In the genomic region with DNA sequence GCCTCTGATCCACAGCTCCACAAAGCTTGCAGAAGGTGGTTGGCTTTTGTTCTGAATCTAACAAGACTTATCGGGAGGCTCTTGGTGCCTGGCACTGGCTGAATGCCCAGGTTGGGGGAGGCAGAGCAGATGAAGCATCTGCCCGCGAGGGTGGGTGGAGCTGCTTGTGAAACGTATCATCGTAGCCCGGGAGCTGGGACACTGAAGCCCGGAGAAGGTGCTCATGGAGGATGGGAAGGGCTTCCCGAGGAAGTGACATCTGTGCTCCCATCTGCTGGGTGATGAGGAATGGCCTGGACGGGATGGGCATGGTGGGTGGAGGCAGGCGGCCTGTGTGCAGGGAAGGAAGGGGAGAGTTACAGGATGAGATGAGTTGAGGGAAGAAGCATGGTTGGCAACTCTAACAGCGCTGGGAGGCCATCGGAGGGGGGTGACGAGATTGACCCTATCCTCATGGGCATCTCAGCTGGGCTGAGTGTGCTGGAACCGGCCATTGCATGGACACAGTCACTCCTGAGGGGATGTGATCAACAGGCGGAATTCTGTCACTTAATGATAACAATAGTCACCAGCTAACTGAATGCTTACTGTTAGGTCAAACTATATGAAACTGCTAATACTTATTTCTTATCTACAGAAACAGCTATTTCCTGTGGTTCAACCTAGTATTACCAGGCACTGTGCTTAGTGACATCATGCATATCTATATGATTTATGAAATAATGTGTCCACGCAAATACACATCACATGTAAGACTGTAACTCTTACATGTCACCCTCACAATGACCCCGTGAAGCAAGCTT, we compare ENCODE assay signal across 9 cellular contexts.
DNase-seq lines count a peak whose midpoint lies in the region; ATAC-seq and TF ChIP-seq lines count a peak whose summit lies in the region.
"Had no signal": no experiment of that assay in that cellular context is flagged by ENCODE, and none has a peak within 500 bp of the region (broad histone marks: within the 10 kb centered on the region; RNA-seq: fewer than 3 reads in every experiment).

No MANE protein-coding gene starts in this region.

- peaks cover 3 to 32% (median 27%) of the 10 kb centered on the region in 7 donors for H3K9me3 Mint-ChIP-seq in naive B cell
- H3K9me3 Mint-ChIP-seq in activated CD4-positive, alpha-beta T cell treated with anti-CD3 and anti-CD28 coated beads, Interleukin-2, amount 10 ng/mL, durations not matched to agents 24 days and 14 days, result peaks cover 13% of the 10 kb centered on the region

- peaks cover 51% of the 10 kb centered on the region in 2 donors for H3K36me3 Mint-ChIP-seq in naive B cell
- H3K36me3 Mint-ChIP-seq in activated CD4-positive, alpha-beta T cell treated with anti-CD3 and anti-CD28 coated beads, Interleukin-2, amount 10 ng/mL, durations not matched to agents 24 days and 14 days (ENCODE audit: low read depth), result peaks cover 93% of the 10 kb centered on the region

- H3K27ac ChIP-seq in duodenal mucosa (ENCODE audit: low read depth, low read length) (peak overlapping the region; percentile 33), foreskin keratinocyte (no peak overlapping the region), tibial artery (no peak overlapping the region)

- H3K27me3 Mint-ChIP-seq in naive B cell, result no peaks in the 10 kb centered on the region
- no peaks in the 10 kb centered on the region for H3K27me3 Mint-ChIP-seq in activated CD4-positive, alpha-beta T cell treated with anti-CD3 and anti-CD28 coated beads, Interleukin-2, amount 10 ng/mL, durations not matched to agents 24 days and 14 days

- H3K9ac ChIP-seq in duodenal mucosa (ENCODE audit: low read depth in 1 of 2, low read length in 2 of 2), result peak overlapping the region in 1 of 2 donors; percentile 11

- H3K4me1 ChIP-seq in duodenal mucosa (ENCODE audit: control insufficient read depth in 1 of 2, insufficient read depth in 2 of 2, low read length in 2 of 2) (peaks cover 12 to 13% of the 10 kb centered on the region in 2 donors), foreskin keratinocyte (no peaks in the 10 kb centered on the region), tibial artery (peaks cover 0 to 4% (median 0%) of the 10 kb centered on the region in 4 donors)

- H3K27me3 ChIP-seq in duodenal mucosa (ENCODE audit: control insufficient read depth in 1 of 2, insufficient read depth in 2 of 2, low read length in 2 of 2) (no peaks in the 10 kb centered on the region), foreskin keratinocyte (no peaks in the 10 kb centered on the region), tibial artery (no peaks in the 10 kb centered on the region), H7 (ENCODE audit: control insufficient read depth, insufficient read depth, low read length) (no peaks in the 10 kb centered on the region)

- intact Hi-C loops in activated CD4-positive, alpha-beta T cell treated with anti-CD3 and anti-CD28 coated beads, Interleukin-2, amount 10 ng/mL, durations not matched to agents 24 days and 14 days (cut with micrococcal nuclease), result no loop called here
- intact Hi-C loops in tibial artery (cut with DNase I; ENCODE audit: low total_unique reads), result loop anchor here (5.0 to 10.0 kb wide), 2 partner anchors 243 to 356 kb away; no protein-coding TSS in a partner anchor

- ATAC-seq in naive B cell (ENCODE audit: low read depth in 2 of 2), result no peak
- no peak for ATAC-seq in foreskin keratinocyte

- H3K4me3 ChIP-seq in duodenal mucosa (ENCODE audit: low read depth in 1 of 2, low read length in 2 of 2), result no peak overlapping the region
- H3K4me3 ChIP-seq in tibial artery, result no peak overlapping the region
- H3K4me3 ChIP-seq in H7 (ENCODE audit: insufficient read depth, low read depth, low read length), result no peak overlapping the region

- no peak for TF ChIP-seq CTCF in foreskin keratinocyte (conservative IDR thresholded peaks at IDR 0.05)
- no peak for TF ChIP-seq CTCF in tibial artery (IDR thresholded peaks at IDR 0.05)

- peaks cover 26 to 54% of the 10 kb centered on the region in 2 donors for H3K36me3 ChIP-seq in duodenal mucosa (ENCODE audit: control insufficient read depth in 1 of 2, insufficient read depth in 2 of 2, low read length in 2 of 2)
- H3K36me3 ChIP-seq in tibial artery, result peaks cover 58 to 86% (median 62%) of the 10 kb centered on the region in 3 donors
- H3K36me3 ChIP-seq in H7 (replicated peaks; ENCODE audit: control insufficient read depth, insufficient read depth, low read length), result peaks cover 25% of the 10 kb centered on the region

- H3K9me3 ChIP-seq in duodenal mucosa (ENCODE audit: control insufficient read depth in 1 of 2, low read length in 2 of 2) (peaks cover 4 to 7% of the 10 kb centered on the region in 2 donors), tibial artery (peaks cover 0 to 8% (median 7%) of the 10 kb centered on the region in 3 donors)

- no peak overlapping the region for H3K4me3 Mint-ChIP-seq in naive B cell
- no peak overlapping the region for H3K4me3 Mint-ChIP-seq in activated CD4-positive, alpha-beta T cell treated with anti-CD3 and anti-CD28 coated beads, Interleukin-2, amount 10 ng/mL, durations not matched to agents 24 days and 14 days
- H3K4me3 Mint-ChIP-seq: H9 had no signal

- peak overlapping the region in 5 of 6 donors; percentile 44 to 88 (median 74) for H3K27ac Mint-ChIP-seq in naive B cell
- no peak overlapping the region for H3K27ac Mint-ChIP-seq in activated CD4-positive, alpha-beta T cell treated with anti-CD3 and anti-CD28 coated beads, Interleukin-2, amount 10 ng/mL, durations not matched to agents 24 days and 14 days

- no peaks in the 10 kb centered on the region for H3K4me1 Mint-ChIP-seq in naive B cell
- peaks cover 6% of the 10 kb centered on the region for H3K4me1 Mint-ChIP-seq in activated CD4-positive, alpha-beta T cell treated with anti-CD3 and anti-CD28 coated beads, Interleukin-2, amount 10 ng/mL, durations not matched to agents 24 days and 14 days
- H3K4me1 Mint-ChIP-seq: H9 had no signal

- peak; percentile 90 for DNase-seq in COR-L47 (lab: John Stamatoyannopoulos, UW)
- DNase-seq in NCI-H2196 (lab: John Stamatoyannopoulos, UW; ENCODE audit: unreplicated experiment), result peak; percentile 91
- no peak for DNase-seq in naive B cell
- DNase-seq in foreskin keratinocyte, result no peak
- DNase-seq in activated CD4-positive, alpha-beta T cell treated with anti-CD3 and anti-CD28 coated beads, Interleukin-2, amount 10 ng/mL, durations not matched to agents 24 days and 14 days, result no peak
- no peak for DNase-seq in tibial artery
- no peak for DNase-seq in H7
- DNase-seq: H9 had no signal

Comparison
In these comparisons a context has a peak if more than half of its experiments do, and no peak if none do; other contexts are left out.
1. DNase-seq: peak in COR-L47 (single experiment) and NCI-H2196 (single experiment); none in naive B cell (single experiment), foreskin keratinocyte (0 of 2), activated CD4-positive, alpha-beta T cell treated with anti-CD3 and anti-CD28 coated beads, Interleukin-2, amount 10 ng/mL, durations not matched to agents 24 days and 14 days (single experiment), tibial artery (0 of 2) and H7 (single experiment).